In genomic region chr11:45752136-45752535, GRCh38 we compare ENCODE assay signal across 19 cellular contexts. TPM values are rescaled to one million over a fixed set of nuclear protein-coding genes. Genes with fewer than 3 reads are reported as not detected.
DNase-seq lines count a peak whose midpoint lies in the region; ATAC-seq and TF ChIP-seq lines count a peak whose summit lies in the region.
"Had no signal": no experiment of that assay in that cellular context is flagged by ENCODE, and none has a peak within 500 bp of the region (broad histone marks: within the 10 kb centered on the region; RNA-seq: fewer than 3 reads in every experiment).

No MANE protein-coding gene starts in this region.

- 0 out of 2 replicates have a peak, but pooled peaks cover 2% of the 10 kb centered on the region for H3K27me3 ChIP-seq in H7 (ENCODE audit: control insufficient read depth, insufficient read depth, low read length)
- no peaks in the 10 kb centered on the region for H3K27me3 ChIP-seq in testis
- peaks cover 5% of the 10 kb centered on the region for H3K27me3 ChIP-seq in MM.1S (replicated peaks; ENCODE audit: insufficient read depth, low read length)

- no peaks in the 10 kb centered on the region for H3K9me2 ChIP-seq in MM.1S (replicated peaks; ENCODE audit: insufficient read depth, low read length)

- H3K4me1 ChIP-seq in testis: peaks cover 33% of the 10 kb centered on the region
- H3K4me1 ChIP-seq in MM.1S (ENCODE audit: low read length): no peaks in the 10 kb centered on the region
- H3K4me1 ChIP-seq: A549, HAP-1 had no signal

- peaks cover 21% of the 10 kb centered on the region for H3K4me1 Mint-ChIP-seq in glutamatergic neuron (ENCODE audit: low read depth, unreplicated experiment)
- H3K4me1 Mint-ChIP-seq: IgD-negative memory B cell had no signal

- DNase-seq in H7: peak; percentile 28
- peak; percentile 46 for DNase-seq in NCI-H2227 treated with DMSO at 0.1 percent for 48 hours (lab: John Stamatoyannopoulos, UW)
- DNase-seq in glutamatergic neuron: no peak
- DNase-seq in testis: peak; percentile 35
- DNase-seq in MM.1S: no peak
- no peak for DNase-seq in foreskin fibroblast
- DNase-seq: AML-193; Caco-2; CD4-positive, alpha-beta T cell; DMS153; DMS79; GDM1 had no signal

- H3K27me3 Mint-ChIP-seq in glutamatergic neuron (ENCODE audit: unreplicated experiment): peaks cover 8% of the 10 kb centered on the region

- peaks cover 1% of the 10 kb centered on the region for H3K9me3 Mint-ChIP-seq in glutamatergic neuron (ENCODE audit: unreplicated experiment)
- H3K9me3 Mint-ChIP-seq: CD4-positive, alpha-beta T cell; IgD-negative memory B cell had no signal

- intact Hi-C loops in testis (cut with DNase I; ENCODE audit: low total_unique reads): no loop called here

- H3K4me3 ChIP-seq in H7 (ENCODE audit: insufficient read depth, low read depth, low read length) (no peak overlapping the region), testis (no peak overlapping the region), MM.1S (ENCODE audit: low read length) (no peak overlapping the region), foreskin fibroblast (ENCODE audit: low read depth in 1 of 2, low read length in 2 of 2) (no peak overlapping the region)
- H3K4me3 ChIP-seq: A549, HAP-1 had no signal

- ATAC-seq in GM18505 (IDR thresholded peaks at IDR 0.05; ENCODE audit: unreplicated experiment): no peak
- ATAC-seq: A549, HepG2 had no signal

- no peaks in the 10 kb centered on the region for H3F3A ChIP-seq in MM.1S (ENCODE audit: insufficient read depth, low read length)

- H3K27ac ChIP-seq in testis (no peak overlapping the region), MM.1S (ENCODE audit: low read length) (no peak overlapping the region)
- H3K27ac ChIP-seq: 22Rv1, A549, C4-2B had no signal

- H3K79me2 ChIP-seq in MM.1S (ENCODE audit: low read length): no peaks in the 10 kb centered on the region

- H3K9me3 ChIP-seq in testis: no peaks in the 10 kb centered on the region
- H3K9me3 ChIP-seq in MM.1S (replicated peaks; ENCODE audit: insufficient read depth, low read length): no peaks in the 10 kb centered on the region
- H3K9me3 ChIP-seq: A549, Caco-2, HAP-1 had no signal

- H3K27ac Mint-ChIP-seq in glutamatergic neuron (ENCODE audit: unreplicated experiment): peak overlapping the region; percentile 75
- H3K27ac Mint-ChIP-seq: CD4-positive, alpha-beta T cell; IgD-negative memory B cell had no signal

- H3K36me3 Mint-ChIP-seq in glutamatergic neuron (ENCODE audit: unreplicated experiment): peaks cover 5% of the 10 kb centered on the region

- H3K4me3 Mint-ChIP-seq in glutamatergic neuron (ENCODE audit: unreplicated experiment): peak overlapping the region; percentile 50
- H3K4me3 Mint-ChIP-seq: CD4-positive, alpha-beta T cell; IgD-negative memory B cell had no signal

- H3K4me2 ChIP-seq in MM.1S (ENCODE audit: low read depth, low read length): no peak overlapping the region
- H3K4me2 ChIP-seq: A549 had no signal

- H3K36me3 ChIP-seq in H7 (replicated peaks; ENCODE audit: control insufficient read depth, insufficient read depth, low read length) (no peaks in the 10 kb centered on the region), testis (ENCODE audit: low read depth, missing control alignments) (no peaks in the 10 kb centered on the region), MM.1S (replicated peaks; ENCODE audit: insufficient read depth, low read length) (no peaks in the 10 kb centered on the region)
- H3K36me3 ChIP-seq: HAP-1 had no signal

- TF ChIP-seq POLR2A in testis (IDR thresholded peaks at IDR 0.05) (no peak), GM18505 (IDR thresholded peaks at IDR 0.05; ENCODE audit: borderline replicate concordance, extremely low read depth, insufficient read depth, insufficient read length) (no peak)

- H2AFZ ChIP-seq in MM.1S (ENCODE audit: low read length): no peak overlapping the region

- WGBS in testis, 2 donors: 44 to 61% methylated on average over 11 of the region's 11 CpGs

- no peaks in the 10 kb centered on the region for H4K20me1 ChIP-seq in MM.1S (ENCODE audit: insufficient read depth, low read length)

- H3K9ac ChIP-seq in MM.1S (ENCODE audit: low read length): no peak overlapping the region

- TF ChIP-seq CTCF in glutamatergic neuron (IDR thresholded peaks at IDR 0.05; ENCODE audit: partially characterized antibody, unreplicated experiment) (no peak), testis (IDR thresholded peaks at IDR 0.05) (no peak), MM.1S (IDR thresholded peaks at IDR 0.05; ENCODE audit: low read length) (no peak), foreskin fibroblast (IDR thresholded peaks at IDR 0.05; ENCODE audit: low read depth, low read length) (no peak)

RNA-seq across cellular contexts. Expression of gene SLC35C1, which starts 52.8 kb away (rescaled TPM):
- total RNA-seq in H7 (2014; rRNA removed; shearing (Covaris generic)): 3.9 and 5.8 TPM in 2 replicates
- 20.9 TPM for total RNA-seq in glutamatergic neuron (ENCODE audit: unreplicated experiment)
- 10 to 100 TPM; 12.9 to 15.7 TPM for total RNA-seq in testis
- polyA plus RNA-seq in testis (ENCODE audit: insufficient read depth, low read depth, low replicate concordance): 10.4 TPM

Comparison
In these comparisons a context has a peak if more than half of its experiments do, and no peak if none do; other contexts are left out.
1. DNase-seq: peak in H7 (single experiment), NCI-H2227 treated with DMSO at 0.1 percent for 48 hours (single experiment) and testis (single experiment); none in glutamatergic neuron (single experiment), MM.1S (single experiment) and foreskin fibroblast (0 of 2).